17 cellular contexts compared by ENCODE assay signal in the genomic region with DNA sequence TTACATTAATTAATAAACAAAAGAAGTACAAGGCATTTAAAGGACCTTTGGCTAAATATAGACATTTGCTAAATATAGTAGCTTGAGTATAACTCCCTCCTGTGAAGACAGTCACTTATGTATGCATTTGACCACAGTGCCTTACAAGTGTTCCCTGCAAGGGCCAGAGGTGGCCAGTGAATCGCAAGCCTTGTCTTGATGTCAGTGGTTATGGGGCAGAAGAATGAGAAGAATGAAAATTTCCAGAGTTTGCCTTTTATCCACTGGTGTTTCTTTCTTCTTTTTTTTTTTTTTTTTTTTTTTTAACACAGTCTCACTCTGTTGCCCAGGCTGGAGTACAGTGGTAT. TPM values are rescaled to one million over a fixed set of nuclear protein-coding genes. Genes with fewer than 3 reads are reported as not detected.
DNase-seq lines count a peak whose midpoint lies in the region; ATAC-seq and TF ChIP-seq lines count a peak whose summit lies in the region.
"Had no signal": no experiment of that assay in that cellular context is flagged by ENCODE, and none has a peak within 500 bp of the region (broad histone marks: within the 10 kb centered on the region; RNA-seq: fewer than 3 reads in every experiment).

No MANE protein-coding gene starts in this region.

- H3K36me3 ChIP-seq in heart right ventricle (peaks cover 0 to 11% (median 0%) of the 10 kb centered on the region in 9 donors), left lung (peaks cover 0 to 4% of the 10 kb centered on the region in 2 donors)
- H3K36me3 ChIP-seq in naive thymus-derived CD4-positive, alpha-beta T cell (ENCODE audit: control insufficient read depth in 2 of 3, insufficient read depth in 3 of 3, low read length in 3 of 3) = no peaks in the 10 kb centered on the region

- H3K4me1 Mint-ChIP-seq in chondrocyte (ENCODE audit: low read depth) = peaks cover 35% of the 10 kb centered on the region
- peaks cover 4 to 44% (median 28%) of the 10 kb centered on the region in 7 donors for H3K4me1 Mint-ChIP-seq in naive thymus-derived CD4-positive, alpha-beta T cell
- peaks cover 29% of the 10 kb centered on the region for H3K4me1 Mint-ChIP-seq in type B pancreatic cell (ENCODE audit: unreplicated experiment)

- H3K4me3 Mint-ChIP-seq in chondrocyte (ENCODE audit: unreplicated experiment) (peak overlapping the region; percentile 78), type B pancreatic cell (peak overlapping the region; percentile 91)
- H3K4me3 Mint-ChIP-seq in naive thymus-derived CD4-positive, alpha-beta T cell = peak overlapping the region in 7 of 10 donors; percentile 78 to 94 (median 88)

- H3K27me3 Mint-ChIP-seq in chondrocyte (ENCODE audit: low read depth) (no peaks in the 10 kb centered on the region), type B pancreatic cell (peaks cover 33% of the 10 kb centered on the region)
- peaks cover 0 to 62% (median 6%) of the 10 kb centered on the region in 5 donors for H3K27me3 Mint-ChIP-seq in naive thymus-derived CD4-positive, alpha-beta T cell

- 60 to 75% methylated on average over 1 of the region's 1 CpG for WGBS in heart right ventricle, 2 donors

- H3K4me1 ChIP-seq in heart right ventricle (peaks cover 14 to 85% (median 72%) of the 10 kb centered on the region in 9 donors), left lung (peaks cover 10 to 43% of the 10 kb centered on the region in 2 donors)
- H3K4me1 ChIP-seq in naive thymus-derived CD4-positive, alpha-beta T cell (ENCODE audit: control insufficient read depth in 2 of 2, insufficient read depth in 2 of 2, low read length in 2 of 2) = peaks cover 0 to 7% of the 10 kb centered on the region in 2 donors

- H3K27me3 ChIP-seq in heart right ventricle (peaks cover 0 to 14% (median 3%) of the 10 kb centered on the region in 7 donors), left lung (peaks cover 0 to 38% of the 10 kb centered on the region in 2 donors)
- no peaks in the 10 kb centered on the region for H3K27me3 ChIP-seq in naive thymus-derived CD4-positive, alpha-beta T cell (ENCODE audit: control insufficient read depth in 2 of 2, insufficient read depth in 2 of 2, low read length in 2 of 2)

- intact Hi-C loops in heart right ventricle (cut with DNase I) = loop anchor here in 6 of 10 donors (5.0 kb wide), 3 partner anchors 33 to 43 kb away; no protein-coding TSS in a partner anchor
- intact Hi-C loops in Right ventricle myocardium inferior (cut with DNase I) = loop anchor here (2.0 to 10.0 kb wide), 3 partner anchors 22 to 116 kb away; no protein-coding TSS in a partner anchor
- intact Hi-C loops in naive thymus-derived CD4-positive, alpha-beta T cell (cut with micrococcal nuclease) = no loop called here
- intact Hi-C loops in left lung (cut with DNase I) = no loop called here

- H3K27ac ChIP-seq in heart right ventricle (peak overlapping the region in 9 of 10 donors; percentile 34 to 95 (median 93)), left lung (no peak overlapping the region)
- no peak overlapping the region for H3K27ac ChIP-seq in naive thymus-derived CD4-positive, alpha-beta T cell (ENCODE audit: low read depth, low read length)
- H3K27ac ChIP-seq: lower lobe of right lung had no signal

- H3K36me3 Mint-ChIP-seq in chondrocyte (ENCODE audit: low read depth) (peaks cover 2% of the 10 kb centered on the region), type B pancreatic cell (peaks cover 30% of the 10 kb centered on the region)
- peaks cover 0 to 16% (median 8%) of the 10 kb centered on the region in 5 donors for H3K36me3 Mint-ChIP-seq in naive thymus-derived CD4-positive, alpha-beta T cell

- TF ChIP-seq CTCF in heart right ventricle (IDR thresholded peaks at IDR 0.05) = no peak
- no peak for TF ChIP-seq CTCF in chondrocyte (IDR thresholded peaks at IDR 0.05)
- no peak for TF ChIP-seq CTCF in type B pancreatic cell (conservative IDR thresholded peaks at IDR 0.05)
- no peak for TF ChIP-seq CTCF in left lung (IDR thresholded peaks at IDR 0.05)

- H3K9me3 Mint-ChIP-seq in chondrocyte (ENCODE audit: low read depth) (peaks cover 1% of the 10 kb centered on the region), type B pancreatic cell (peaks cover 4% of the 10 kb centered on the region)
- peaks cover 0 to 2% (median 0%) of the 10 kb centered on the region in 11 donors for H3K9me3 Mint-ChIP-seq in naive thymus-derived CD4-positive, alpha-beta T cell

- DNase-seq in heart right ventricle (no peak), Right ventricle myocardium inferior (ENCODE audit: missing footprints) (no peak), chondrocyte (ENCODE audit: low spot score) (no peak), type B pancreatic cell (ENCODE audit: extremely low spot score, unreplicated experiment) (no peak), NCI-H2196 treated with DMSO at 0.1 percent for 48 hours (lab: John Stamatoyannopoulos, UW; ENCODE audit: unreplicated experiment) (no peak), left lung (no peak)
- no peak for DNase-seq in naive thymus-derived CD4-positive, alpha-beta T cell
- DNase-seq: aorta, Calu3, GF-D8, lower lobe of right lung, NCI-H1694, NCI-H510A treated with DMSO at 0.1 percent for 48 hours had no signal

- CTCF ChIA-PET in naive thymus-derived CD4-positive, alpha-beta T cell (lab: Charles Lee) = interaction anchor here (1.2 kb wide), 1 partner anchor 12 kb away, joined by 4 read pairs; no protein-coding TSS in a partner anchor

- H3K9me3 ChIP-seq in heart right ventricle = peaks cover 0 to under 1% (median 0%) of the 10 kb centered on the region in 11 donors
- no peaks in the 10 kb centered on the region for H3K9me3 ChIP-seq in naive thymus-derived CD4-positive, alpha-beta T cell (ENCODE audit: control insufficient read depth in 2 of 3, low read length in 3 of 3)
- no peaks in the 10 kb centered on the region for H3K9me3 ChIP-seq in left lung
- H3K9me3 ChIP-seq: lower lobe of right lung had no signal

- ATAC-seq in heart right ventricle (peak in 3 of 8 donors; percentile 26 to 36 (median 29)), Right ventricle myocardium inferior (no peak), GM19324 (IDR thresholded peaks at IDR 0.05; ENCODE audit: low FRiP score, unreplicated experiment) (no peak), left lung (no peak)
- no peak for ATAC-seq in naive thymus-derived CD4-positive, alpha-beta T cell
- ATAC-seq: activated CD4-positive, CD25-positive, alpha-beta regulatory T cell treated with anti-CD3 and anti-CD28 coated beads, Interleukin-2, amount 50 U/mL, for 24 hours; lower lobe of right lung; Panc1 had no signal

- H3K4me3 ChIP-seq in heart right ventricle (peak overlapping the region in 7 of 10 donors; percentile 59 to 90 (median 69)), left lung (no peak overlapping the region)
- H3K4me3 ChIP-seq in naive thymus-derived CD4-positive, alpha-beta T cell (ENCODE audit: low read length) = no peak overlapping the region

- POLR2A ChIA-PET in naive thymus-derived CD4-positive, alpha-beta T cell (lab: Charles Lee) = no interaction called here

- H3K27ac Mint-ChIP-seq in chondrocyte (ENCODE audit: unreplicated experiment) (no peak overlapping the region), type B pancreatic cell (peak overlapping the region; percentile 80)
- peak overlapping the region in 3 of 9 donors; percentile 56 to 88 (median 87) for H3K27ac Mint-ChIP-seq in naive thymus-derived CD4-positive, alpha-beta T cell

RNA-seq across cellular contexts. Expression of a gene that starts 1.8 kb away (rescaled TPM):
- 100 to 1,000 TPM in 9 of 10 donors, 10 to 100 TPM in 1; 91.5 to 132 (median 112) TPM for total RNA-seq in heart right ventricle
- polyA plus RNA-seq in heart right ventricle = 100 to 1,000 TPM; 103 to 111 TPM
- 104 TPM for total RNA-seq in Right ventricle myocardium inferior
- total RNA-seq in chondrocyte = 84.7 to 97.5 TPM (median 91.5 TPM) in 3 replicates
- total RNA-seq in naive thymus-derived CD4-positive, alpha-beta T cell = 100 to 1,000 TPM in 4 of 5 experiments, 10 to 100 TPM in 1; 96.3 to 257 (median 114) TPM
- 10 to 100 TPM; 82.2 to 94.0 TPM for polyA plus RNA-seq in naive thymus-derived CD4-positive, alpha-beta T cell
- 53.8 and 73.2 TPM in 2 replicates for total RNA-seq in type B pancreatic cell (ENCODE audit: low replicate concordance)
- 100 to 1,000 TPM; 123 to 160 TPM for total RNA-seq in left lung

RNA-seq across cellular contexts. Expression of a gene that starts 38.6 kb away (rescaled TPM):
- total RNA-seq in heart right ventricle (1 to 10 TPM; 1.9 to 6.9 (median 4.6) TPM), Right ventricle myocardium inferior (2.4 TPM), chondrocyte (0.25 to 0.95 TPM (median 0.68 TPM) in 3 replicates), type B pancreatic cell (ENCODE audit: low replicate concordance) (18.4 and 21.6 TPM in 2 replicates), left lung (10 to 100 TPM; 35.5 to 37.9 TPM)
- 1 to 10 TPM; 4.8 to 7.6 TPM for polyA plus RNA-seq in heart right ventricle
- total RNA-seq in naive thymus-derived CD4-positive, alpha-beta T cell = not detected
- polyA plus RNA-seq in naive thymus-derived CD4-positive, alpha-beta T cell = not detected
- total RNA-seq: T-helper 1 cell treated with Interleukin-12 subunit alpha and Interleukin-12 subunit beta and Interleukin-4 antibody, amounts not matched to agents 30 ng/mL and 1 ng/mL, for 36 hours had no signal

Comparison
In these comparisons a context has a peak if more than half of its experiments do, and no peak if none do; other contexts are left out.
1. H3K27ac ChIP-seq: peak in heart right ventricle (9 of 10); none in naive thymus-derived CD4-positive, alpha-beta T cell (single experiment) and left lung (0 of 2).
2. H3K4me3 ChIP-seq: peak in heart right ventricle (7 of 10); none in naive thymus-derived CD4-positive, alpha-beta T cell (single experiment) and left lung (0 of 2).
3. intact Hi-C loops: an anchor here in heart right ventricle (5.0 kb wide) and Right ventricle myocardium inferior (2.0 to 10.0 kb wide); none called in naive thymus-derived CD4-positive, alpha-beta T cell and left lung.
4. Peak in every context shown above with its lines, with median percentiles within 50 percentile points of each other: H3K4me3 Mint-ChIP-seq.